1 cellular context compared by ENCODE assay signal in genomic region chr15:69059170-69059943, GRCh38.
TF ChIP-seq lines count a peak whose summit lies in the region.

No MANE protein-coding gene starts in this region.

TF ChIP-seq in H1, 55 proteins besides CTCF, POLR2A, EP300 and RAD21 (continued from another document):
- TF ChIP-seq TEAD4 (IDR thresholded peaks at IDR 0.05; ENCODE audit: low read depth, low read length): no peak
- TF ChIP-seq CHD1 (IDR thresholded peaks at IDR 0.05; ENCODE audit: low read depth, low read length): no peak
- TF ChIP-seq MAX (IDR thresholded peaks at IDR 0.05): no peak
- no peak for TF ChIP-seq GTF2F1 (IDR thresholded peaks at IDR 0.05; ENCODE audit: borderline replicate concordance, low read depth, low read length)
- TF ChIP-seq CHD7 (IDR thresholded peaks at IDR 0.05; ENCODE audit: insufficient replicate concordance, low read length): no peak
- TF ChIP-seq SAP30 (IDR thresholded peaks at IDR 0.05; ENCODE audit: insufficient read depth, insufficient replicate concordance, low read length): no peak
- no peak for TF ChIP-seq PHF8 (conservative IDR thresholded peaks at IDR 0.05; ENCODE audit: low read depth, low read length)
- no peak for TF ChIP-seq SP2 (IDR thresholded peaks at IDR 0.05; ENCODE audit: low read length)
- no peak; the same call in 1 of the 2 replicates for TF ChIP-seq CHD2 (IDR thresholded peaks at IDR 0.05; ENCODE audit: low read length)
- TF ChIP-seq YY1 (IDR thresholded peaks at IDR 0.05; ENCODE audit: low read depth, low read length): 0 out of 2 replicates have a peak, but pooled peaks have one; percentile 54
- no peak for TF ChIP-seq NRF1 (IDR thresholded peaks at IDR 0.05; ENCODE audit: low read depth, low read length)
- TF ChIP-seq E2F6 (IDR thresholded peaks at IDR 0.05): no peak
- TF ChIP-seq SIN3A (conservative IDR thresholded peaks at IDR 0.05 in 1 of 2, IDR thresholded peaks at IDR 0.05 in 1 of 2; ENCODE audit: low read depth in 1 of 2, low read length in 2 of 2): peak in 1 of 2 experiments; percentile 58; a peak in 1 of 4 replicates
- TF ChIP-seq CTBP2 (IDR thresholded peaks at IDR 0.05; ENCODE audit: borderline replicate concordance, insufficient read depth, insufficient read length, low read length): no peak
- TF ChIP-seq CBX8 (IDR thresholded peaks at IDR 0.05; ENCODE audit: borderline replicate concordance, low read depth, low read length): no peak
- TF ChIP-seq USF2 (IDR thresholded peaks at IDR 0.05; ENCODE audit: low read length): no peak
- TF ChIP-seq RNF2 (IDR thresholded peaks at IDR 0.05; ENCODE audit: borderline replicate concordance, low read depth, low read length, missing control alignments, poor library complexity, severe bottlenecking): no peak
- TF ChIP-seq CEBPB (IDR thresholded peaks at IDR 0.05; ENCODE audit: low read depth, low read length): no peak
- TF ChIP-seq HDAC2 (IDR thresholded peaks at IDR 0.05; ENCODE audit: borderline replicate concordance in 1 of 2, low read depth in 2 of 2, low read length in 2 of 2): no peak
- TF ChIP-seq JUND (IDR thresholded peaks at IDR 0.05; ENCODE audit: low read length): peak; percentile 48; the same call in 1 of the 2 replicates
- TF ChIP-seq KDM1A (IDR thresholded peaks at IDR 0.05; ENCODE audit: borderline replicate concordance, low read length): no peak
